ENCODE assay signal across 24 cellular contexts in the genomic region with DNA sequence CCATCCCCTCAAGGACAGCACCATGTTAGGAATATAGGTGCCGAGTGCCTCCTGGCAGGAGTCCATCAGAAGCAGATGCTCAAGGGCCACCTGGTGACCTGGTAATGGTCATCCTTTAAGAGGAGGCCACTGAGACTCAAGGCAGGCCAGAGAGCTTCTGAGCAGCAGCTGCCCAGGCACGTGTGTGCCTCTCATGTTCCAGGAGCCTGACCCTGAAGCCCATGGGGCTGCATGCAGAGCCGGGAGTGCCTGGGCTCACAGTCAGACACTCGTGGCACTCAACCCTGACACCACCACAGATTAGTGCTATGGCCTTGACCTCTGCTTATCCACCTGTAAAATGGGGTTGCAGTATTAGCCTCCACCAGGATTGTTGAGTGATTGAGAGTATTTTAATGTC. TPM values are rescaled to one million over a fixed set of nuclear protein-coding genes. Genes with fewer than 3 reads are reported as not detected.
DNase-seq lines count a peak whose midpoint lies in the region; ATAC-seq and TF ChIP-seq lines count a peak whose summit lies in the region.
"Had no signal": no experiment of that assay in that cellular context is flagged by ENCODE, and none has a peak within 500 bp of the region (broad histone marks: within the 10 kb centered on the region; RNA-seq: fewer than 3 reads in every experiment).

No MANE protein-coding gene starts in this region.

- H3K27me3 Mint-ChIP-seq in chondrocyte (ENCODE audit: low read depth), result no peaks in the 10 kb centered on the region
- H3K27me3 Mint-ChIP-seq in activated naive CD8-positive, alpha-beta T cell treated with anti-CD3 and anti-CD28 coated beads for 36 hours, result peaks cover 12% of the 10 kb centered on the region

- peaks cover 42% of the 10 kb centered on the region for H3K4me1 Mint-ChIP-seq in chondrocyte (ENCODE audit: low read depth)
- no peaks in the 10 kb centered on the region for H3K4me1 Mint-ChIP-seq in activated naive CD8-positive, alpha-beta T cell treated with anti-CD3 and anti-CD28 coated beads for 36 hours

- no peak overlapping the region for H3K27ac ChIP-seq in spleen
- H3K27ac ChIP-seq: 22Rv1, brain microvascular endothelial cell, esophagus muscularis mucosa, suprapubic skin had no signal

- H3K9me3 ChIP-seq in spleen, result peaks cover 0 to 2% (median 0%) of the 10 kb centered on the region in 8 donors
- H3K9me3 ChIP-seq: esophagus muscularis mucosa, suprapubic skin had no signal

- no peak for ATAC-seq in HG02798 (IDR thresholded peaks at IDR 0.05; ENCODE audit: poor library complexity, unreplicated experiment)

- H3K4me3 Mint-ChIP-seq in chondrocyte (ENCODE audit: unreplicated experiment), result no peak overlapping the region
- no peak overlapping the region for H3K4me3 Mint-ChIP-seq in activated naive CD8-positive, alpha-beta T cell treated with anti-CD3 and anti-CD28 coated beads for 36 hours
- H3K4me3 Mint-ChIP-seq: nephron progenitor cell had no signal

- H3K27me3 ChIP-seq in spleen (replicated peaks in 1 of 7), result peaks cover 0 to 21% (median 0%) of the 10 kb centered on the region in 7 donors
- H3K27me3 ChIP-seq: brain microvascular endothelial cell, esophagus muscularis mucosa, suprapubic skin had no signal

- 71 to 85% (median 74%) methylated on average over 1 to 4 of the region's 4 CpGs for WGBS in spleen, 5 donors

- intact Hi-C loops in spleen (cut with DNase I; ENCODE audit: low total_unique reads), result no loop called here

- H3K36me3 Mint-ChIP-seq in chondrocyte (ENCODE audit: low read depth), result peaks cover 20% of the 10 kb centered on the region
- peaks cover 2% of the 10 kb centered on the region for H3K36me3 Mint-ChIP-seq in activated naive CD8-positive, alpha-beta T cell treated with anti-CD3 and anti-CD28 coated beads for 36 hours

- no peak overlapping the region for H3K27ac Mint-ChIP-seq in chondrocyte (ENCODE audit: unreplicated experiment)
- H3K27ac Mint-ChIP-seq in activated naive CD8-positive, alpha-beta T cell treated with anti-CD3 and anti-CD28 coated beads for 36 hours, result no peak overlapping the region
- H3K27ac Mint-ChIP-seq: nephron progenitor cell had no signal

- H3K9me3 Mint-ChIP-seq in chondrocyte (ENCODE audit: low read depth), result no peaks in the 10 kb centered on the region
- H3K9me3 Mint-ChIP-seq in activated naive CD8-positive, alpha-beta T cell treated with anti-CD3 and anti-CD28 coated beads for 36 hours, result peaks cover 1% of the 10 kb centered on the region
- H3K9me3 Mint-ChIP-seq: nephron progenitor cell had no signal

- H3K4me1 ChIP-seq in spleen, result no peaks in the 10 kb centered on the region

- peaks cover 0 to 12% (median 0%) of the 10 kb centered on the region in 6 donors for H3K36me3 ChIP-seq in spleen
- H3K36me3 ChIP-seq: brain microvascular endothelial cell had no signal

- TF ChIP-seq POLR2A in spleen (IDR thresholded peaks at IDR 0.05), result no peak

- DNase-seq in NCI-H2029 (lab: John Stamatoyannopoulos, UW), result peak; percentile 51
- no peak for DNase-seq in NCI-H2029 treated with DMSO at 0.1 percent for 48 hours (lab: John Stamatoyannopoulos, UW)
- peak; percentile 24 to 47 for DNase-seq in NCI-H524 (lab: John Stamatoyannopoulos, UW)
- DNase-seq in chondrocyte (ENCODE audit: low spot score), result peak; percentile 76
- DNase-seq in spleen, result peak; percentile 33
- DNase-seq in islet precursor cell, result no peak
- no peak for DNase-seq in activated naive CD8-positive, alpha-beta T cell treated with anti-CD3 and anti-CD28 coated beads for 36 hours
- DNase-seq: activated CD4-positive, alpha-beta T cell treated with anti-CD3 and anti-CD28 coated beads, Interleukin-2, amount 50 U/mL, for 48 hours; activated CD4-positive, CD25-positive, alpha-beta regulatory T cell; activated gamma-delta T cell; effector memory CD4-positive, alpha-beta T cell; GOT3; hippocampal formation; NCI-H1436 treated with DMSO at 0.1 percent for 48 hours; NCI-H2227 treated with DMSO at 0.1 percent for 48 hours; nephron progenitor cell; RPMI8226; stimulated activated CD4-positive, alpha-beta T cell treated with anti-CD3 and anti-CD28 coated beads, Interleukin-1b, Interleukin-23, amount 100 ng/mL, for 48 hours; T1000 had no signal

- TF ChIP-seq CTCF in chondrocyte (IDR thresholded peaks at IDR 0.05) (no peak), spleen (IDR thresholded peaks at IDR 0.05 in 8 of 11, conservative IDR thresholded peaks at IDR 0.05 in 3 of 11) (no peak)

- no peak overlapping the region for H3K4me3 ChIP-seq in spleen
- H3K4me3 ChIP-seq: esophagus muscularis mucosa, suprapubic skin had no signal

RNA-seq across cellular contexts. Expression of a gene that starts 45.6 kb away (rescaled TPM):
- 33.0 to 99.3 TPM (median 33.2 TPM) in 3 replicates for total RNA-seq in chondrocyte
- 10 to 100 TPM in 4 of 7 donors, 1 to 10 TPM in 3; 3.0 to 16.4 (median 10.2) TPM for total RNA-seq in spleen
- polyA plus RNA-seq in spleen, result 1 to 10 TPM; 1.8 to 3.5 (median 1.8) TPM
- 1 to 10 TPM; 1.7 to 2.2 TPM for total RNA-seq in activated naive CD8-positive, alpha-beta T cell treated with anti-CD3 and anti-CD28 coated beads for 36 hours

Comparison
In these comparisons a context has a peak if more than half of its experiments do, and no peak if none do; other contexts are left out.
1. DNase-seq: peak in NCI-H2029 (single experiment), NCI-H524 (2 of 2), chondrocyte (single experiment) and spleen (single experiment); none in NCI-H2029 treated with DMSO at 0.1 percent for 48 hours (single experiment), islet precursor cell (single experiment) and activated naive CD8-positive, alpha-beta T cell treated with anti-CD3 and anti-CD28 coated beads for 36 hours (single experiment).